Comparison of ENCODE assay signal across 15 cellular contexts in genomic region chr14:75928587-75929230, GRCh38. TPM values are rescaled to one million over a fixed set of nuclear protein-coding genes. Genes with fewer than 3 reads are reported as not detected.
DNase-seq lines count a peak whose midpoint lies in the region; ATAC-seq, FAIRE-seq and TF ChIP-seq lines count a peak whose summit lies in the region.
"Had no signal": no experiment of that assay in that cellular context is flagged by ENCODE, and none has a peak within 500 bp of the region (broad histone marks: within the 10 kb centered on the region; RNA-seq: fewer than 3 reads in every experiment).

No MANE protein-coding gene starts in this region.

- no peaks in the 10 kb centered on the region for H3K27me3 ChIP-seq in fibroblast of lung (ENCODE audit: control insufficient read depth, insufficient read depth, low read length)
- H3K27me3 ChIP-seq in osteoblast (ENCODE audit: insufficient read depth, low read length), result no peaks in the 10 kb centered on the region
- H3K27me3 ChIP-seq: tibial artery had no signal

- H3K4me1 ChIP-seq in fibroblast of lung (ENCODE audit: control insufficient read depth, extremely low read depth, insufficient read depth, low read length), result no peaks in the 10 kb centered on the region
- H3K4me1 ChIP-seq in osteoblast (ENCODE audit: insufficient read depth, low read length), result no peaks in the 10 kb centered on the region
- H3K4me1 ChIP-seq: lower lobe of right lung, tibial artery had no signal

- H3K27ac ChIP-seq in fibroblast of lung (ENCODE audit: insufficient read depth, low read length) (no peak overlapping the region), osteoblast (ENCODE audit: low read depth, low read length) (no peak overlapping the region)
- H3K27ac ChIP-seq: lower lobe of right lung, RWPE1, tibial artery had no signal

- no peak for ATAC-seq in HG02763 (IDR thresholded peaks at IDR 0.05; ENCODE audit: unreplicated experiment)
- ATAC-seq: activated T-cell treated with anti-CD3 and anti-CD28 coated beads, Interleukin-2, amount 50 U/mL, for 72 hours; lower lobe of right lung had no signal

- no peaks in the 10 kb centered on the region for H3K9me3 ChIP-seq in fibroblast of lung (ENCODE audit: control insufficient read depth, insufficient read depth, low read depth, low read length)
- H3K9me3 ChIP-seq in osteoblast (ENCODE audit: low read depth, low read length), result no peaks in the 10 kb centered on the region
- H3K9me3 ChIP-seq: lower lobe of right lung, tibial artery had no signal

- peak; percentile 12 for DNase-seq in AG09319 (ENCODE audit: extremely low read depth, low read depth)
- DNase-seq in NCI-H82 (lab: John Stamatoyannopoulos, UW), result peak; percentile 65
- peak in 1 of 2 donors; percentile 35 for DNase-seq in fibroblast of lung (ENCODE audit: low read depth in 2 of 2)
- peak; percentile 77 for DNase-seq in osteoblast (ENCODE audit: insufficient read length, low spot score, missing footprints)
- no peak for DNase-seq in RCC 7860 (ENCODE audit: low spot score)
- DNase-seq in activated naive CD4-positive, alpha-beta T cell treated with Interleukin-2 at 50 U/mL for 16 hours, result no peak
- no peak for DNase-seq in NCI-H2227 (lab: John Stamatoyannopoulos, UW; ENCODE audit: unreplicated experiment)
- DNase-seq: activated CD4-positive, alpha-beta T cell treated with anti-CD3 and anti-CD28 coated beads, Interleukin-2, amount 50 U/mL, for 1 hour; activated T-cell treated with anti-CD3 and anti-CD28 coated beads, Interleukin-2, amount 50 U/mL, for 72 hours; lower lobe of right lung; NCI-H526 treated with DMSO at 0.1 percent for 48 hours; occipital lobe; tibial artery had no signal

- H3K4me2 ChIP-seq in fibroblast of lung (ENCODE audit: extremely low read depth, insufficient read depth, low read length) (no peak overlapping the region), osteoblast (ENCODE audit: insufficient read depth, low read length) (peak overlapping the region; percentile 62)

- H3K79me2 ChIP-seq in fibroblast of lung (ENCODE audit: control insufficient read depth, insufficient read depth, low read length), result no peaks in the 10 kb centered on the region
- no peaks in the 10 kb centered on the region for H3K79me2 ChIP-seq in osteoblast (ENCODE audit: insufficient read depth, low read length)

- H4K20me1 ChIP-seq in fibroblast of lung (ENCODE audit: control insufficient read depth, extremely low read depth, insufficient read depth, low read length) (no peaks in the 10 kb centered on the region), osteoblast (ENCODE audit: insufficient read depth, low read length) (no peaks in the 10 kb centered on the region)

- H3K36me3 ChIP-seq in fibroblast of lung (ENCODE audit: control insufficient read depth, insufficient read depth, low read length) (no peaks in the 10 kb centered on the region), osteoblast (ENCODE audit: insufficient read depth, low read length) (no peaks in the 10 kb centered on the region)
- H3K36me3 ChIP-seq: tibial artery had no signal

- peak overlapping the region; percentile 54 for H2AFZ ChIP-seq in fibroblast of lung (ENCODE audit: low read length)
- H2AFZ ChIP-seq in osteoblast (ENCODE audit: low read length), result peak overlapping the region; percentile 46

- no peak for TF ChIP-seq CTCF in AG09319 (IDR thresholded peaks at IDR 0.05; ENCODE audit: low read depth, low read length)
- TF ChIP-seq CTCF in fibroblast of lung (conservative IDR thresholded peaks at IDR 0.05 in 1 of 2, IDR thresholded peaks at IDR 0.05 in 1 of 2; ENCODE audit: low read depth in 1 of 2, low read length in 2 of 2), result peak in 1 of 2 donors; percentile 5
- no peak for TF ChIP-seq CTCF in osteoblast (IDR thresholded peaks at IDR 0.05; ENCODE audit: extremely low read depth, low read depth, low read length)

- H3K4me3 ChIP-seq in fibroblast of lung (replicated peaks in 1 of 4; ENCODE audit: control extremely low read depth in 1 of 4, insufficient read depth in 1 of 4, low read depth in 3 of 4, low read length in 4 of 4) (peak overlapping the region in 2 of 4 experiments; percentile 7 to 22), osteoblast (ENCODE audit: insufficient read depth, low read length) (peak overlapping the region; percentile 45)
- H3K4me3 ChIP-seq: lower lobe of right lung, tibial artery had no signal

- FAIRE-seq in RCC 7860 (lab: Jason Lieb, UNC), result no peak

- no peak overlapping the region for H3K9ac ChIP-seq in fibroblast of lung (ENCODE audit: insufficient read depth, low read length)

RNA-seq across cellular contexts. Expression of gene TGFB3, which starts 53.1 kb away (rescaled TPM):
- total RNA-seq in fibroblast of lung (5.9 and 10.5 TPM in 2 replicates), osteoblast (11.6 and 16.5 TPM in 2 replicates)
- 7.8 and 30.8 TPM in 2 replicates for polyA plus RNA-seq in fibroblast of lung
- 5.0 and 19.4 TPM in 2 replicates for polyA plus RNA-seq in fibroblast of lung (2012)
- 13.9 and 44.3 TPM in 2 replicates for polyA minus RNA-seq in fibroblast of lung (ENCODE audit: low replicate concordance)

RNA-seq across cellular contexts. Expression of gene IFT43, which starts 56.9 kb away (rescaled TPM):
- total RNA-seq in fibroblast of lung (28.8 and 35.2 TPM in 2 replicates), osteoblast (25.6 and 32.6 TPM in 2 replicates)
- polyA plus RNA-seq in fibroblast of lung, result 41.2 and 54.9 TPM in 2 replicates
- 40.7 and 58.6 TPM in 2 replicates for polyA plus RNA-seq in fibroblast of lung (2012)
- 15.2 and 23.1 TPM in 2 replicates for polyA minus RNA-seq in fibroblast of lung (ENCODE audit: low replicate concordance)

Comparison
In these comparisons a context has a peak if more than half of its experiments do, and no peak if none do; other contexts are left out.
1. DNase-seq: peak in AG09319 (single experiment), NCI-H82 (single experiment) and osteoblast (single experiment); none in RCC 7860 (single experiment), activated naive CD4-positive, alpha-beta T cell treated with Interleukin-2 at 50 U/mL for 16 hours (single experiment) and NCI-H2227 (single experiment).